Comparison of ENCODE assay signal across 3 cellular contexts in the genomic region with DNA sequence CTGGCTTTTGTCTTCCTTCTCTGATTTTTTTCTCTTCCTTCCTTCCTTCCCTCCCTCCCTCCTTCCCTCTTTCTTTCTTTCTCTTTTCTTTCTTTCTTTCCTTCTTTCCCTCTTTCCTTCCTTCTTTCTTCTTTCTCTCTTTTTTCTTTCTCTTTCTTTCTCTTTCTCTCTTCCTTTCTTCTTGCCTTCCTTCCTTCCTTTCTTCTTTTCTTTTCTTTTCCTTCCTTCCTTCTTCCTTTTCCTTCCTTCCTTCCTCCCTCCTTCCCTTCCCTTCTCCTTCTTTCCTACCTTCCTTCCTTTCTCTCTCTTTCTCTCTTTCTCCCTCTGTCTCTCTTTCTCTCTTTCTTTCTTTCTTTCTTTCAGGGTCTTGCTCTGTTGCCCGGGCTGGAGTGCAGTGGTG.
TF ChIP-seq lines count a peak whose summit lies in the region.

No MANE protein-coding gene starts in this region.

TF ChIP-seq in HepG2, 621 proteins besides CTCF, POLR2A, EP300 and RAD21 (continues in another document):
- TF ChIP-seq ARNT (IDR thresholded peaks at IDR 0.05), result peak; percentile 88; the same call in 1 of the 2 replicates
- TF ChIP-seq NBN (conservative IDR thresholded peaks at IDR 0.05), result 0 out of 2 replicates have a peak, but pooled peaks have one; percentile 36
- TF ChIP-seq NCOR1 (IDR thresholded peaks at IDR 0.05; ENCODE audit: borderline replicate concordance, low read length), result no peak
- peak; percentile 24; the same call in 1 of the 2 replicates for TF ChIP-seq FOXA1 (IDR thresholded peaks at IDR 0.05)
- TF ChIP-seq FOXA1 (CRISPR knock-in tag; IDR thresholded peaks at IDR 0.05), result no peak
- no peak for TF ChIP-seq ZNF569 (CRISPR knock-in tag; IDR thresholded peaks at IDR 0.05; ENCODE audit: borderline replicate concordance)
- TF ChIP-seq, protein P1, sequence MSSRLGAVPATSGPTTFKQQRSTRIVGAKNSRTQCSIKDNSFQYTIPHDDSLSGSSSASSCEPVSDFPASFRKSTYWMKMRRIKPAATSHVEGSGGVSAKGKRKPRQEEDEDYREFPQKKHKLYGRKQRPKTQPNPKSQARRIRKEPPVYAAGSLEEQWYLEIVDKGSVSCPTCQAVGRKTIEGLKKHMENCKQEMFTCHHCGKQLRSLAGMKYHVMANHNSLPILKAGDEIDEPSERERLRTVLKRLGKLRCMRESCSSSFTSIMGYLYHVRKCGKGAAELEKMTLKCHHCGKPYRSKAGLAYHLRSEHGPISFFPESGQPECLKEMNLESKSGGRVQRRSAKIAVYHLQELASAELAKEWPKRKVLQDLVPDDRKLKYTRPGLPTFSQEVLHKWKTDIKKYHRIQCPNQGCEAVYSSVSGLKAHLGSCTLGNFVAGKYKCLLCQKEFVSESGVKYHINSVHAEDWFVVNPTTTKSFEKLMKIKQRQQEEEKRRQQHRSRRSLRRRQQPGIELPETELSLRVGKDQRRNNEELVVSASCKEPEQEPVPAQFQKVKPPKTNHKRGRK (CRISPR knock-in tag; IDR thresholded peaks at IDR 0.05), result peak; percentile 90
- no peak for TF ChIP-seq KDM5B (CRISPR knock-in tag; IDR thresholded peaks at IDR 0.05; ENCODE audit: borderline replicate concordance)
- 0 out of 2 replicates have a peak, but pooled peaks have one; percentile 74 for TF ChIP-seq PLRG1 (conservative IDR thresholded peaks at IDR 0.05)
- TF ChIP-seq PHB2 (IDR thresholded peaks at IDR 0.05; ENCODE audit: partially characterized antibody), result peak; percentile 92
- 0 out of 2 replicates have a peak, but pooled peaks have one; percentile 59 for TF ChIP-seq NONO (IDR thresholded peaks at IDR 0.05)
- no peak for TF ChIP-seq NONO (CRISPR knock-in tag; conservative IDR thresholded peaks at IDR 0.05)
- TF ChIP-seq FOXP1 (IDR thresholded peaks at IDR 0.05), result 0 out of 2 replicates have a peak, but pooled peaks have one; percentile 34
- TF ChIP-seq FOXP1 (CRISPR knock-in tag; IDR thresholded peaks at IDR 0.05), result no peak

TF ChIP-seq in HEK293, 187 proteins besides CTCF, POLR2A, EP300 and RAD21 (continues in another document):
- TF ChIP-seq ZNF626 (tag by site-specific recombination; IDR thresholded peaks at IDR 0.05), result no peak
- 0 out of 2 replicates have a peak, but pooled peaks have one; percentile 48 for TF ChIP-seq ZNF521 (tag by site-specific recombination; IDR thresholded peaks at IDR 0.05)
- no peak for TF ChIP-seq ZIC2 (tag by site-specific recombination; IDR thresholded peaks at IDR 0.05)
- no peak for TF ChIP-seq ZNF596 (tag by site-specific recombination; IDR thresholded peaks at IDR 0.05)
- TF ChIP-seq ZNF366 (tag by site-specific recombination; conservative IDR thresholded peaks at IDR 0.05), result peak; percentile 93
- TF ChIP-seq, protein P2, sequence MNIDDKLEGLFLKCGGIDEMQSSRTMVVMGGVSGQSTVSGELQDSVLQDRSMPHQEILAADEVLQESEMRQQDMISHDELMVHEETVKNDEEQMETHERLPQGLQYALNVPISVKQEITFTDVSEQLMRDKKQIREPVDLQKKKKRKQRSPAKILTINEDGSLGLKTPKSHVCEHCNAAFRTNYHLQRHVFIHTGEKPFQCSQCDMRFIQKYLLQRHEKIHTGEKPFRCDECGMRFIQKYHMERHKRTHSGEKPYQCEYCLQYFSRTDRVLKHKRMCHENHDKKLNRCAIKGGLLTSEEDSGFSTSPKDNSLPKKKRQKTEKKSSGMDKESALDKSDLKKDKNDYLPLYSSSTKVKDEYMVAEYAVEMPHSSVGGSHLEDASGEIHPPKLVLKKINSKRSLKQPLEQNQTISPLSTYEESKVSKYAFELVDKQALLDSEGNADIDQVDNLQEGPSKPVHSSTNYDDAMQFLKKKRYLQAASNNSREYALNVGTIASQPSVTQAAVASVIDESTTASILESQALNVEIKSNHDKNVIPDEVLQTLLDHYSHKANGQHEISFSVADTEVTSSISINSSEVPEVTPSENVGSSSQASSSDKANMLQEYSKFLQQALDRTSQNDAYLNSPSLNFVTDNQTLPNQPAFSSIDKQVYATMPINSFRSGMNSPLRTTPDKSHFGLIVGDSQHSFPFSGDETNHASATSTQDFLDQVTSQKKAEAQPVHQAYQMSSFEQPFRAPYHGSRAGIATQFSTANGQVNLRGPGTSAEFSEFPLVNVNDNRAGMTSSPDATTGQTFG (tag by site-specific recombination; IDR thresholded peaks at IDR 0.05; ENCODE audit: borderline replicate concordance), result no peak
- TF ChIP-seq ZNF132 (tag by site-specific recombination; IDR thresholded peaks at IDR 0.05; ENCODE audit: borderline replicate concordance), result no peak
- TF ChIP-seq, protein P3, sequence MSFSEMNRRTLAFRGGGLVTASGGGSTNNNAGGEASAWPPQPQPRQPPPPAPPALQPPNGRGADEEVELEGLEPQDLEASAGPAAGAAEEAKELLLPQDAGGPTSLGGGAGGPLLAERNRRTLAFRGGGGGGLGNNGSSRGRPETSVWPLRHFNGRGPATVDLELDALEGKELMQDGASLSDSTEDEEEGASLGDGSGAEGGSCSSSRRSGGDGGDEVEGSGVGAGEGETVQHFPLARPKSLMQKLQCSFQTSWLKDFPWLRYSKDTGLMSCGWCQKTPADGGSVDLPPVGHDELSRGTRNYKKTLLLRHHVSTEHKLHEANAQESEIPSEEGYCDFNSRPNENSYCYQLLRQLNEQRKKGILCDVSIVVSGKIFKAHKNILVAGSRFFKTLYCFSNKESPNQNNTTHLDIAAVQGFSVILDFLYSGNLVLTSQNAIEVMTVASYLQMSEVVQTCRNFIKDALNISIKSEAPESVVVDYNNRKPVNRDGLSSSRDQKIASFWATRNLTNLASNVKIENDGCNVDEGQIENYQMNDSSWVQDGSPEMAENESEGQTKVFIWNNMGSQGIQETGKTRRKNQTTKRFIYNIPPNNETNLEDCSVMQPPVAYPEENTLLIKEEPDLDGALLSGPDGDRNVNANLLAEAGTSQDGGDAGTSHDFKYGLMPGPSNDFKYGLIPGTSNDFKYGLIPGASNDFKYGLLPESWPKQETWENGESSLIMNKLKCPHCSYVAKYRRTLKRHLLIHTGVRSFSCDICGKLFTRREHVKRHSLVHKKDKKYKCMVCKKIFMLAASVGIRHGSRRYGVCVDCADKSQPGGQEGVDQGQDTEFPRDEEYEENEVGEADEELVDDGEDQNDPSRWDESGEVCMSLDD (tag by site-specific recombination; IDR thresholded peaks at IDR 0.05), result no peak
- no peak for TF ChIP-seq ZNF175 (tag by site-specific recombination; IDR thresholded peaks at IDR 0.05)

TF ChIP-seq in K562, 482 proteins besides CTCF, POLR2A, EP300 and RAD21:
- TF ChIP-seq, protein P1 (tag; IDR thresholded peaks at IDR 0.05), result peak; percentile 92
- TF ChIP-seq, protein P4, sequence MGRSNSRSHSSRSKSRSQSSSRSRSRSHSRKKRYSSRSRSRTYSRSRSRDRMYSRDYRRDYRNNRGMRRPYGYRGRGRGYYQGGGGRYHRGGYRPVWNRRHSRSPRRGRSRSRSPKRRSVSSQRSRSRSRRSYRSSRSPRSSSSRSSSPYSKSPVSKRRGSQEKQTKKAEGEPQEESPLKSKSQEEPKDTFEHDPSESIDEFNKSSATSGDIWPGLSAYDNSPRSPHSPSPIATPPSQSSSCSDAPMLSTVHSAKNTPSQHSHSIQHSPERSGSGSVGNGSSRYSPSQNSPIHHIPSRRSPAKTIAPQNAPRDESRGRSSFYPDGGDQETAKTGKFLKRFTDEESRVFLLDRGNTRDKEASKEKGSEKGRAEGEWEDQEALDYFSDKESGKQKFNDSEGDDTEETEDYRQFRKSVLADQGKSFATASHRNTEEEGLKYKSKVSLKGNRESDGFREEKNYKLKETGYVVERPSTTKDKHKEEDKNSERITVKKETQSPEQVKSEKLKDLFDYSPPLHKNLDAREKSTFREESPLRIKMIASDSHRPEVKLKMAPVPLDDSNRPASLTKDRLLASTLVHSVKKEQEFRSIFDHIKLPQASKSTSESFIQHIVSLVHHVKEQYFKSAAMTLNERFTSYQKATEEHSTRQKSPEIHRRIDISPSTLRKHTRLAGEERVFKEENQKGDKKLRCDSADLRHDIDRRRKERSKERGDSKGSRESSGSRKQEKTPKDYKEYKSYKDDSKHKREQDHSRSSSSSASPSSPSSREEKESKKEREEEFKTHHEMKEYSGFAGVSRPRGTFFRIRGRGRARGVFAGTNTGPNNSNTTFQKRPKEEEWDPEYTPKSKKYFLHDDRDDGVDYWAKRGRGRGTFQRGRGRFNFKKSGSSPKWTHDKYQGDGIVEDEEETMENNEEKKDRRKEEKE (IDR thresholded peaks at IDR 0.05; ENCODE audit: borderline replicate concordance in 1 of 2, control insufficient read depth in 1 of 2, low read depth in 2 of 2, low read length in 1 of 2), result 0 out of 4 replicates have a peak, but pooled peaks of 1 of the 2 experiments have one; percentile 12
- TF ChIP-seq POLR2B (IDR thresholded peaks at IDR 0.05; ENCODE audit: low read depth, partially characterized antibody), result no peak
